17 cellular contexts compared by ENCODE assay signal in genomic region chr11:69595805-69596665, GRCh38.
"Had no signal": no experiment of that assay in that cellular context is flagged by ENCODE, and none has a peak within 500 bp of the region (broad histone marks: within the 10 kb centered on the region; RNA-seq: fewer than 3 reads in every experiment).

No MANE protein-coding gene starts in this region.

- FAIRE-seq: small intestine had no signal

- H3K27me3 ChIP-seq: neutrophil, right atrium auricular region, uterus had no signal

- H3K4me3 ChIP-seq: right atrium auricular region, stomach, thoracic aorta, uterus had no signal

- H3K4me1 Mint-ChIP-seq: nephron progenitor cell had no signal

- H3K36me3 ChIP-seq: neutrophil, right atrium auricular region, stomach, thoracic aorta, uterus had no signal

- H3K9me3 Mint-ChIP-seq: dendritic cell treated with granulocyte-macrophage colony-stimulating factor and Interleukin-4, amounts not matched to agents 40 ng/mL and 50 ng/mL, for 4 days; nephron progenitor cell; type B pancreatic cell had no signal

- H3K27ac Mint-ChIP-seq: dendritic cell treated with granulocyte-macrophage colony-stimulating factor and Interleukin-4, amounts not matched to agents 40 ng/mL and 50 ng/mL, for 4 days; naive B cell; nephron progenitor cell; type B pancreatic cell had no signal

- H3K9me3 ChIP-seq: neutrophil, stomach, thoracic aorta, uterus had no signal

- H3K4me3 Mint-ChIP-seq: dendritic cell treated with granulocyte-macrophage colony-stimulating factor and Interleukin-4, amounts not matched to agents 40 ng/mL and 50 ng/mL, for 4 days; naive B cell; nephron progenitor cell; type B pancreatic cell had no signal

- H3K27ac ChIP-seq: neutrophil, right atrium auricular region, stomach, thoracic aorta, uterus had no signal

- DNase-seq: foreskin melanocyte; hippocampal formation; kidney glomerular epithelial cell; mesendoderm; naive B cell; nephron progenitor cell; small intestine; stimulated activated CD4-positive, alpha-beta T cell treated with anti-CD3 and anti-CD28 coated beads, Interleukin-12 subunit alpha, Interleukin-12 subunit beta, amount 100 ng/mL, for 4 hours; stimulated activated naive CD4-positive, alpha-beta T cell; stomach; substantia nigra; uterus had no signal

- H3K36me3 Mint-ChIP-seq: naive B cell, type B pancreatic cell had no signal

- H3K27me3 Mint-ChIP-seq: type B pancreatic cell had no signal

- H3K4me1 ChIP-seq: right atrium auricular region, stomach, uterus had no signal
